Comparison of ENCODE assay signal across 30 cellular contexts in the genomic region with DNA sequence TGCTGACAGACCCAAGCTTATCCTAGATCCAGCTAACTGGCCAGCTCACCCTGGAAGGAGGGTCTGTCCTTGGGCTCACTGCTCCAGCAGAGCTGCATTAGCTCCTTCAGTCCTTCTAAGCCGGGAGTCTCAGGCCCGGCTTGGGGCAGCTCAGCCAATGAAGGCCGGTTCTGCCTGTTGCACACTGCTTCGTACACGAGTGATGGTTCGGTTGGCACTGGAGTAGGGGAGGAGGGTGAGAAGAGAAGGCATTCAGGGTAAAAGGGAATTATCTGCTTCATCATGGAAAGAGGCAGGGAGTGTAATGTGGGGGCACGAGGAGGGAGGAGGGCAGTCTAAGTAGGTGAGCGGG. TPM values are rescaled to one million over a fixed set of nuclear protein-coding genes. Genes with fewer than 3 reads are reported as not detected.
DNase-seq lines count a peak whose midpoint lies in the region; ATAC-seq and TF ChIP-seq lines count a peak whose summit lies in the region.
"Had no signal": no experiment of that assay in that cellular context is flagged by ENCODE, and none has a peak within 500 bp of the region (broad histone marks: within the 10 kb centered on the region; RNA-seq: fewer than 3 reads in every experiment).

No MANE protein-coding gene starts in this region.

- H3K27me3 ChIP-seq in CD8-positive, alpha-beta memory T cell (ENCODE audit: insufficient read depth, low read length, poor library complexity, severe bottlenecking): peaks cover 17% of the 10 kb centered on the region
- H3K27me3 ChIP-seq in osteoblast (ENCODE audit: insufficient read depth, low read length) (peaks cover 4% of the 10 kb centered on the region), endodermal cell (ENCODE audit: control insufficient read depth, insufficient read depth, low read length, poor library complexity, severe bottlenecking) (peaks cover 98% of the 10 kb centered on the region)

- WGBS in endodermal cell (ENCODE audit: insufficient coverage in 1 of 2, insufficient read length in 1 of 2), 2 experiments: 87 to 96% methylated on average over 5 to 8 of the region's 8 CpGs

- H3K36me3 ChIP-seq in CD8-positive, alpha-beta memory T cell (ENCODE audit: insufficient read depth, low read length): peaks cover 10% of the 10 kb centered on the region
- no peaks in the 10 kb centered on the region for H3K36me3 ChIP-seq in osteoblast (ENCODE audit: insufficient read depth, low read length)
- no peaks in the 10 kb centered on the region for H3K36me3 ChIP-seq in endodermal cell (ENCODE audit: control insufficient read depth, insufficient read depth, low read length)
- H3K36me3 ChIP-seq: adrenal gland had no signal

- no peak for DNase-seq in activated T-cell treated with anti-CD3 and anti-CD28 coated beads, Interleukin-2, amount 50 U/mL, for 4 hours
- DNase-seq in activated T-cell treated with anti-CD3 and anti-CD28 coated beads, Interleukin-2, amount 50 U/mL, for 72 hours: no peak
- DNase-seq in CD8-positive, alpha-beta memory T cell: no peak
- DNase-seq in central memory CD8-positive, alpha-beta T cell (ENCODE audit: low spot score in 2 of 2): no peak
- DNase-seq in osteoblast (ENCODE audit: insufficient read length, low spot score, missing footprints) (peak; percentile 60), endodermal cell (no peak)
- DNase-seq: ACHN; activated gamma-delta T cell; adrenal gland; Caco-2; central memory CD4-positive, alpha-beta T cell; DMS79; GOT3; head of caudate nucleus; kidney; NCI-H1048; NCI-H1694; retina; Right ventricle myocardium superior; stimulated activated naive B cell treated with anti-CD40 and anti-IgM and Interleukin-4, amounts not matched to agents 10 μg/mL and 1 μg/mL and 100 μg/mL, for 72 hours; substantia nigra; T1000 had no signal

- H3K9ac ChIP-seq in endodermal cell (ENCODE audit: extremely low read depth, low read length, poor library complexity, severe bottlenecking): no peak overlapping the region

- peaks cover 12% of the 10 kb centered on the region for H3K27me3 Mint-ChIP-seq in activated T-cell treated with anti-CD3 and anti-CD28 coated beads, Interleukin-2, amount 50 U/mL, for 4 hours (ENCODE audit: low read depth)
- peaks cover 26% of the 10 kb centered on the region for H3K27me3 Mint-ChIP-seq in activated T-cell treated with anti-CD3 and anti-CD28 coated beads, Interleukin-2, amount 50 U/mL, for 72 hours (ENCODE audit: low read depth)
- peaks cover 17 to 24% of the 10 kb centered on the region in 2 donors for H3K27me3 Mint-ChIP-seq in CD8-positive, alpha-beta memory T cell
- H3K27me3 Mint-ChIP-seq in central memory CD8-positive, alpha-beta T cell: peaks cover 20% of the 10 kb centered on the region
- peaks cover 99% of the 10 kb centered on the region for H3K27me3 Mint-ChIP-seq in endodermal cell (ENCODE audit: insufficient read depth)

- TF ChIP-seq CTCF in osteoblast (IDR thresholded peaks at IDR 0.05; ENCODE audit: extremely low read depth, low read depth, low read length) (no peak), endodermal cell (conservative IDR thresholded peaks at IDR 0.05) (no peak)

- ATAC-seq in activated T-cell treated with anti-CD3 and anti-CD28 coated beads, Interleukin-2, amount 50 U/mL, for 4 hours: no peak
- no peak for ATAC-seq in activated T-cell treated with anti-CD3 and anti-CD28 coated beads, Interleukin-2, amount 50 U/mL, for 72 hours (replicated peaks in 1 of 2)
- no peak for ATAC-seq in central memory CD8-positive, alpha-beta T cell (replicated peaks; ENCODE audit: extremely low read depth, poor library complexity, severe bottlenecking)
- no peak for ATAC-seq in GM19455 (IDR thresholded peaks at IDR 0.05; ENCODE audit: unreplicated experiment)
- no peak for ATAC-seq in GM18861 (IDR thresholded peaks at IDR 0.05; ENCODE audit: unreplicated experiment)
- ATAC-seq: Panc1; SK-N-SH treated with all-trans-retinoic acid at 6 μM for 48 hours; stimulated activated naive B cell treated with anti-CD40 and anti-IgM and Interleukin-4, amounts not matched to agents 10 μg/mL and 1 μg/mL and 100 μg/mL, for 72 hours had no signal

- H3K9me3 ChIP-seq in CD8-positive, alpha-beta memory T cell (ENCODE audit: low read length): no peaks in the 10 kb centered on the region
- H3K9me3 ChIP-seq in osteoblast (ENCODE audit: low read depth, low read length) (no peaks in the 10 kb centered on the region), endodermal cell (ENCODE audit: control insufficient read depth, low read length) (no peaks in the 10 kb centered on the region)
- H3K9me3 ChIP-seq: adrenal gland, Caco-2, upper lobe of left lung had no signal

- peaks cover 48% of the 10 kb centered on the region for H3K4me1 ChIP-seq in CD8-positive, alpha-beta memory T cell (ENCODE audit: insufficient read depth, low read length)
- H3K4me1 ChIP-seq in osteoblast (ENCODE audit: insufficient read depth, low read length): peaks cover 26% of the 10 kb centered on the region
- H3K4me1 ChIP-seq in endodermal cell (ENCODE audit: control insufficient read depth, insufficient read depth, low read length): peaks cover 4% of the 10 kb centered on the region

- H3K36me3 Mint-ChIP-seq in activated T-cell treated with anti-CD3 and anti-CD28 coated beads, Interleukin-2, amount 50 U/mL, for 4 hours (ENCODE audit: insufficient read depth): peaks cover 13% of the 10 kb centered on the region
- peaks cover 0 to 2% of the 10 kb centered on the region in 2 donors for H3K36me3 Mint-ChIP-seq in activated T-cell treated with anti-CD3 and anti-CD28 coated beads, Interleukin-2, amount 50 U/mL, for 72 hours (ENCODE audit: insufficient read depth in 2 of 2)
- H3K36me3 Mint-ChIP-seq in CD8-positive, alpha-beta memory T cell: peaks cover 5 to 33% (median 5%) of the 10 kb centered on the region in 3 donors
- peaks cover 8% of the 10 kb centered on the region for H3K36me3 Mint-ChIP-seq in central memory CD8-positive, alpha-beta T cell (ENCODE audit: insufficient read depth)
- H3K36me3 Mint-ChIP-seq in endodermal cell (ENCODE audit: low read depth): no peaks in the 10 kb centered on the region
- H3K36me3 Mint-ChIP-seq: mesothelial cell of epicardium had no signal

- peaks cover 4% of the 10 kb centered on the region for H3K79me2 ChIP-seq in osteoblast (ENCODE audit: insufficient read depth, low read length)

- no peak overlapping the region for H3K4me2 ChIP-seq in osteoblast (ENCODE audit: insufficient read depth, low read length)

- no peak overlapping the region for H3K27ac ChIP-seq in CD8-positive, alpha-beta memory T cell (ENCODE audit: low read depth, low read length)
- H3K27ac ChIP-seq in osteoblast (ENCODE audit: low read depth, low read length) (no peak overlapping the region), endodermal cell (ENCODE audit: low read depth, low read length) (no peak overlapping the region)
- H3K27ac ChIP-seq: adrenal gland, skin epidermis, upper lobe of left lung had no signal

- POLR2A ChIA-PET in CD8-positive, alpha-beta memory T cell (lab: Charles Lee): interaction anchor here (3.3 kb wide), 1 partner anchor 93 kb away, joined by 21 read pairs; the partner anchor contains the start of genes CBLN3 and KHNYN

- peaks cover 40% of the 10 kb centered on the region for H3K4me1 Mint-ChIP-seq in activated T-cell treated with anti-CD3 and anti-CD28 coated beads, Interleukin-2, amount 50 U/mL, for 4 hours (ENCODE audit: low read depth)
- peaks cover 46% of the 10 kb centered on the region for H3K4me1 Mint-ChIP-seq in activated T-cell treated with anti-CD3 and anti-CD28 coated beads, Interleukin-2, amount 50 U/mL, for 72 hours (ENCODE audit: low read depth)
- H3K4me1 Mint-ChIP-seq in CD8-positive, alpha-beta memory T cell: peaks cover 40 to 66% (median 59%) of the 10 kb centered on the region in 3 donors
- peaks cover 36% of the 10 kb centered on the region for H3K4me1 Mint-ChIP-seq in central memory CD8-positive, alpha-beta T cell
- H3K4me1 Mint-ChIP-seq in endodermal cell: peaks cover 16% of the 10 kb centered on the region

- no peak overlapping the region for H2AFZ ChIP-seq in osteoblast (ENCODE audit: low read length)

- H4K20me1 ChIP-seq in osteoblast (ENCODE audit: insufficient read depth, low read length): no peaks in the 10 kb centered on the region

- peak overlapping the region; percentile 14 for H3K4me3 Mint-ChIP-seq in activated T-cell treated with anti-CD3 and anti-CD28 coated beads, Interleukin-2, amount 50 U/mL, for 4 hours
- H3K4me3 Mint-ChIP-seq in activated T-cell treated with anti-CD3 and anti-CD28 coated beads, Interleukin-2, amount 50 U/mL, for 72 hours: no peak overlapping the region
- H3K4me3 Mint-ChIP-seq in CD8-positive, alpha-beta memory T cell: peak overlapping the region in 6 of 7 donors; percentile 69 to 97 (median 97)
- peak overlapping the region; percentile 90 for H3K4me3 Mint-ChIP-seq in central memory CD8-positive, alpha-beta T cell
- H3K4me3 Mint-ChIP-seq in endodermal cell: no peak overlapping the region
- H3K4me3 Mint-ChIP-seq: mesothelial cell of epicardium had no signal

- CTCF ChIA-PET in CD8-positive, alpha-beta memory T cell (lab: Charles Lee): interaction anchor here (0.7 to 14.0 kb wide), 5 partner anchors 27 to 95 kb away, joined by 3 to 486 read pairs (median 3); partner anchors contain the start of genes CBLN3, CIDEB, KHNYN and SDR39U1

- no peaks in the 10 kb centered on the region for H3K9me3 Mint-ChIP-seq in activated T-cell treated with anti-CD3 and anti-CD28 coated beads, Interleukin-2, amount 50 U/mL, for 4 hours
- no peaks in the 10 kb centered on the region for H3K9me3 Mint-ChIP-seq in activated T-cell treated with anti-CD3 and anti-CD28 coated beads, Interleukin-2, amount 50 U/mL, for 72 hours
- no peaks in the 10 kb centered on the region for H3K9me3 Mint-ChIP-seq in CD8-positive, alpha-beta memory T cell
- H3K9me3 Mint-ChIP-seq in central memory CD8-positive, alpha-beta T cell: no peaks in the 10 kb centered on the region
- H3K9me3 Mint-ChIP-seq in endodermal cell: no peaks in the 10 kb centered on the region
- H3K9me3 Mint-ChIP-seq: mesothelial cell of epicardium; stimulated activated naive B cell treated with anti-CD40 and anti-IgM and Interleukin-4, amounts not matched to agents 10 μg/mL and 1 μg/mL and 100 μg/mL, for 72 hours had no signal

- no peak overlapping the region for H3K27ac Mint-ChIP-seq in activated T-cell treated with anti-CD3 and anti-CD28 coated beads, Interleukin-2, amount 50 U/mL, for 72 hours
- peak overlapping the region in 4 of 8 donors; percentile 5 to 80 (median 48) for H3K27ac Mint-ChIP-seq in CD8-positive, alpha-beta memory T cell
- H3K27ac Mint-ChIP-seq in central memory CD8-positive, alpha-beta T cell (ENCODE audit: low read depth): no peak overlapping the region
- no peak overlapping the region for H3K27ac Mint-ChIP-seq in endodermal cell
- H3K27ac Mint-ChIP-seq: mesothelial cell of epicardium had no signal

- no peak overlapping the region for H3K4me3 ChIP-seq in CD8-positive, alpha-beta memory T cell (ENCODE audit: low read length)
- H3K4me3 ChIP-seq in osteoblast (ENCODE audit: insufficient read depth, low read length) (no peak overlapping the region), endodermal cell (ENCODE audit: low read length) (no peak overlapping the region)
- H3K4me3 ChIP-seq: adrenal gland, skin epidermis had no signal

RNA-seq across cellular contexts. Expression of gene RIPK3, which starts 2.0 kb away (rescaled TPM):
- 1 to 10 TPM; 5.9 to 8.0 (median 6.2) TPM for total RNA-seq in activated T-cell treated with anti-CD3 and anti-CD28 coated beads, Interleukin-2, amount 50 U/mL, for 4 hours
- 10 to 100 TPM; 11.0 to 18.6 TPM for total RNA-seq in activated T-cell treated with anti-CD3 and anti-CD28 coated beads, Interleukin-2, amount 50 U/mL, for 72 hours
- 10 to 100 TPM; 11.6 to 12.5 TPM for total RNA-seq in CD8-positive, alpha-beta memory T cell
- 15.4 TPM for polyA plus RNA-seq in CD8-positive, alpha-beta memory T cell
- total RNA-seq in osteoblast (9.1 and 11.9 TPM in 2 replicates), endodermal cell (not detected)
- not detected for polyA plus RNA-seq in endodermal cell (2013, experiment 1 of 2)
- polyA plus RNA-seq in endodermal cell (2013, experiment 2 of 2): not detected

RNA-seq across cellular contexts. Expression of gene ADCY4, which starts 2.9 kb away (rescaled TPM):
- under 1 TPM; 0.43 to 0.76 (median 0.53) TPM for total RNA-seq in activated T-cell treated with anti-CD3 and anti-CD28 coated beads, Interleukin-2, amount 50 U/mL, for 4 hours
- total RNA-seq in activated T-cell treated with anti-CD3 and anti-CD28 coated beads, Interleukin-2, amount 50 U/mL, for 72 hours: 1 to 10 TPM; 4.6 to 6.9 TPM
- 1 to 10 TPM in 1 of 2 experiments, under 1 TPM in 1; 0.84 to 1.5 TPM for total RNA-seq in CD8-positive, alpha-beta memory T cell
- polyA plus RNA-seq in CD8-positive, alpha-beta memory T cell: 0.64 TPM
- total RNA-seq in osteoblast (17.7 and 18.8 TPM in 2 replicates), endodermal cell (not detected)
- 0.53 TPM for polyA plus RNA-seq in endodermal cell (2013, experiment 1 of 2)
- polyA plus RNA-seq in endodermal cell (2013, experiment 2 of 2): 1.2 TPM

RNA-seq across cellular contexts. Expression of gene LTB4R, which starts 26.5 kb away (rescaled TPM):
- 1 to 10 TPM; 7.0 to 8.0 (median 7.8) TPM for total RNA-seq in activated T-cell treated with anti-CD3 and anti-CD28 coated beads, Interleukin-2, amount 50 U/mL, for 4 hours
- 10 to 100 TPM; 27.1 to 28.5 TPM for total RNA-seq in activated T-cell treated with anti-CD3 and anti-CD28 coated beads, Interleukin-2, amount 50 U/mL, for 72 hours
- total RNA-seq in CD8-positive, alpha-beta memory T cell: 10 to 100 TPM in 1 of 2 experiments, 1 to 10 TPM in 1; 9.8 to 12.3 TPM
- polyA plus RNA-seq in CD8-positive, alpha-beta memory T cell: 10.3 TPM
- 1.2 and 1.8 TPM in 2 replicates for total RNA-seq in osteoblast
- total RNA-seq in endodermal cell: 1 to 10 TPM; 6.4 to 6.6 TPM
- 5.4 TPM for polyA plus RNA-seq in endodermal cell (2013, experiment 1 of 2)
- polyA plus RNA-seq in endodermal cell (2013, experiment 2 of 2): 5.0 TPM

RNA-seq across cellular contexts. Expression of gene LTB4R2, which starts 27.9 kb away (rescaled TPM):
- total RNA-seq in activated T-cell treated with anti-CD3 and anti-CD28 coated beads, Interleukin-2, amount 50 U/mL, for 4 hours: 10 to 100 TPM in 2 of 3 donors, 1 to 10 TPM in 1; 9.0 to 10.8 (median 10.4) TPM
- 10 to 100 TPM; 21.5 to 23.4 TPM for total RNA-seq in activated T-cell treated with anti-CD3 and anti-CD28 coated beads, Interleukin-2, amount 50 U/mL, for 72 hours
- total RNA-seq in CD8-positive, alpha-beta memory T cell: 1 to 10 TPM; 8.3 to 8.7 TPM
- 2.6 TPM for polyA plus RNA-seq in CD8-positive, alpha-beta memory T cell
- 4.7 and 5.1 TPM in 2 replicates for total RNA-seq in osteoblast
- 1 to 10 TPM; 7.4 to 9.5 TPM for total RNA-seq in endodermal cell
- polyA plus RNA-seq in endodermal cell (2013, experiment 1 of 2): 5.6 TPM
- 4.8 TPM for polyA plus RNA-seq in endodermal cell (2013, experiment 2 of 2)

RNA-seq across cellular contexts. Expression of gene CIDEB, which starts 30.0 kb away (rescaled TPM):
- 1 to 10 TPM; 6.5 to 7.3 (median 7.2) TPM for total RNA-seq in activated T-cell treated with anti-CD3 and anti-CD28 coated beads, Interleukin-2, amount 50 U/mL, for 4 hours
- total RNA-seq in activated T-cell treated with anti-CD3 and anti-CD28 coated beads, Interleukin-2, amount 50 U/mL, for 72 hours: 10 to 100 TPM; 11.6 to 12.9 TPM
- total RNA-seq in CD8-positive, alpha-beta memory T cell: 10 to 100 TPM; 12.4 to 12.7 TPM
- polyA plus RNA-seq in CD8-positive, alpha-beta memory T cell: 27.5 TPM
- total RNA-seq in osteoblast (0.36 and 0.59 TPM in 2 replicates), endodermal cell (1 to 10 TPM in 1 of 2 donors, under 1 TPM in 1; 0.97 to 3.1 TPM)
- 0.43 TPM for polyA plus RNA-seq in endodermal cell (2013, experiment 1 of 2)
- polyA plus RNA-seq in endodermal cell (2013, experiment 2 of 2): 0.50 TPM
- total RNA-seq: mesothelial cell of epicardium, osteocyte had no signal

Comparison
In these comparisons a context has a peak if more than half of its experiments do, and no peak if none do; other contexts are left out.
1. H3K4me3 Mint-ChIP-seq: peak in activated T-cell treated with anti-CD3 and anti-CD28 coated beads, Interleukin-2, amount 50 U/mL, for 4 hours (single experiment), CD8-positive, alpha-beta memory T cell (6 of 7) and central memory CD8-positive, alpha-beta T cell (single experiment); none in activated T-cell treated with anti-CD3 and anti-CD28 coated beads, Interleukin-2, amount 50 U/mL, for 72 hours (0 of 2) and endodermal cell (single experiment).